ENCODE assay signal across 9 cellular contexts in genomic region chr16:82323171-82323570, GRCh38.
"Had no signal": no experiment of that assay in that cellular context is flagged by ENCODE, and none has a peak within 500 bp of the region (broad histone marks: within the 10 kb centered on the region; RNA-seq: fewer than 3 reads in every experiment).

No MANE protein-coding gene starts in this region.

- H3K27ac ChIP-seq: GM23248, HL-60, KMS-11 had no signal

- H3K36me3 ChIP-seq: HAP-1 had no signal

- DNase-seq: GM23248, GOT3, H7, IMR-90, KBM-7 had no signal

- H3K4me1 ChIP-seq: HAP-1 had no signal

- H3K9me3 ChIP-seq: HAP-1 had no signal

- H3K4me3 ChIP-seq: GM23248, HAP-1 had no signal

- ATAC-seq: HCT116 had no signal
